ENCODE assay signal across 14 cellular contexts in genomic region chr19:21765151-21765550, GRCh38. TPM values are rescaled to one million over a fixed set of nuclear protein-coding genes. Genes with fewer than 3 reads are reported as not detected.
A peak's percentile ranks its signal among the peaks of the same experiment; 100 is the strongest.
DNase-seq lines count a peak whose midpoint lies in the region; ATAC-seq and TF ChIP-seq lines count a peak whose summit lies in the region.
"Had no signal": no experiment of that assay in that cellular context is flagged by ENCODE, and none has a peak within 500 bp of the region (broad histone marks: within the 10 kb centered on the region; RNA-seq: fewer than 3 reads in every experiment).

No MANE protein-coding gene starts in this region.

- H3K9me3 Mint-ChIP-seq in CD4-positive, CD25-positive, alpha-beta regulatory T cell: peaks cover 0 to 7% (median 0%) of the 10 kb centered on the region in 7 donors
- no peaks in the 10 kb centered on the region for H3K9me3 Mint-ChIP-seq in CD8-positive, alpha-beta memory T cell
- H3K9me3 Mint-ChIP-seq in activated naive CD4-positive, alpha-beta T cell treated with anti-CD3 and anti-CD28 coated beads, Interleukin-2, amount 50 U/mL, for 24 hours: no peaks in the 10 kb centered on the region

- POLR2A ChIA-PET in CD8-positive, alpha-beta memory T cell (lab: Charles Lee): no interaction called here

- H3K27ac ChIP-seq in CD4-positive, CD25-positive, alpha-beta regulatory T cell (ENCODE audit: insufficient read depth, low read length, poor library complexity, severe bottlenecking): no peak overlapping the region
- H3K27ac ChIP-seq in CD8-positive, alpha-beta memory T cell (ENCODE audit: low read depth, low read length): no peak overlapping the region
- no peak overlapping the region for H3K27ac ChIP-seq in left lung
- H3K27ac ChIP-seq: C4-2B, tibial nerve had no signal

- H3K36me3 Mint-ChIP-seq in CD4-positive, CD25-positive, alpha-beta regulatory T cell: peaks cover 39% of the 10 kb centered on the region
- peaks cover 9 to 43% (median 28%) of the 10 kb centered on the region in 3 donors for H3K36me3 Mint-ChIP-seq in CD8-positive, alpha-beta memory T cell
- H3K36me3 Mint-ChIP-seq in activated naive CD4-positive, alpha-beta T cell treated with anti-CD3 and anti-CD28 coated beads, Interleukin-2, amount 50 U/mL, for 24 hours: peaks cover 29% of the 10 kb centered on the region

- peak in 1 of 3 donors; percentile 26 for DNase-seq in CD4-positive, CD25-positive, alpha-beta regulatory T cell
- DNase-seq in CD8-positive, alpha-beta memory T cell: no peak
- DNase-seq in left lung (no peak), SIG-M5 treated with dmso at 0.1 percent for 504 hours (lab: John Stamatoyannopoulos, UW; ENCODE audit: unreplicated experiment) (no peak), UCSD-AML1 (lab: John Stamatoyannopoulos, UW; ENCODE audit: unreplicated experiment) (no peak), hippocampal formation (lab: John Stamatoyannopoulos, UW) (no peak)
- DNase-seq: cerebellar nuclear complex, kidney glomerular epithelial cell, NCI-H1930, SHP77, T-helper 9 cell had no signal

- H3K4me3 ChIP-seq in CD4-positive, CD25-positive, alpha-beta regulatory T cell (ENCODE audit: low read depth, low read length): no peak overlapping the region
- no peak overlapping the region for H3K4me3 ChIP-seq in CD8-positive, alpha-beta memory T cell (ENCODE audit: low read length)
- H3K4me3 ChIP-seq in left lung: no peak overlapping the region
- H3K4me3 ChIP-seq: tibial nerve had no signal

- no peaks in the 10 kb centered on the region for H3K27me3 ChIP-seq in CD4-positive, CD25-positive, alpha-beta regulatory T cell (ENCODE audit: control insufficient read depth, insufficient read depth, low read length)
- H3K27me3 ChIP-seq in CD8-positive, alpha-beta memory T cell (ENCODE audit: insufficient read depth, low read length, poor library complexity, severe bottlenecking): no peaks in the 10 kb centered on the region
- no peaks in the 10 kb centered on the region for H3K27me3 ChIP-seq in left lung
- H3K27me3 ChIP-seq: tibial nerve had no signal

- CTCF ChIA-PET in CD8-positive, alpha-beta memory T cell (lab: Charles Lee): no interaction called here

- H3K4me1 Mint-ChIP-seq in CD4-positive, CD25-positive, alpha-beta regulatory T cell: peaks cover 19 to 48% (median 25%) of the 10 kb centered on the region in 4 donors
- H3K4me1 Mint-ChIP-seq in CD8-positive, alpha-beta memory T cell: peaks cover 27 to 53% (median 31%) of the 10 kb centered on the region in 3 donors
- H3K4me1 Mint-ChIP-seq in activated naive CD4-positive, alpha-beta T cell treated with anti-CD3 and anti-CD28 coated beads, Interleukin-2, amount 50 U/mL, for 24 hours: peaks cover 46% of the 10 kb centered on the region

- no peaks in the 10 kb centered on the region for H3K27me3 Mint-ChIP-seq in CD4-positive, CD25-positive, alpha-beta regulatory T cell
- H3K27me3 Mint-ChIP-seq in CD8-positive, alpha-beta memory T cell: peaks cover 0 to 2% of the 10 kb centered on the region in 2 donors
- H3K27me3 Mint-ChIP-seq in activated naive CD4-positive, alpha-beta T cell treated with anti-CD3 and anti-CD28 coated beads, Interleukin-2, amount 50 U/mL, for 24 hours: no peaks in the 10 kb centered on the region

- no peak for TF ChIP-seq CTCF in left lung (IDR thresholded peaks at IDR 0.05)

- ATAC-seq in CD4-positive, CD25-positive, alpha-beta regulatory T cell (ENCODE audit: low read depth in 2 of 2): no peak
- ATAC-seq in left lung: peak; percentile 7

- H3K36me3 ChIP-seq in CD4-positive, CD25-positive, alpha-beta regulatory T cell (ENCODE audit: control insufficient read depth, insufficient read depth, low read length): peaks cover 33% of the 10 kb centered on the region
- H3K36me3 ChIP-seq in CD8-positive, alpha-beta memory T cell (ENCODE audit: insufficient read depth, low read length): peaks cover 12% of the 10 kb centered on the region
- H3K36me3 ChIP-seq in left lung: peaks cover 0 to 44% of the 10 kb centered on the region in 2 donors

- H3K4me1 ChIP-seq in CD4-positive, CD25-positive, alpha-beta regulatory T cell (ENCODE audit: control insufficient read depth, insufficient read depth, low read length, poor library complexity, severe bottlenecking): peaks cover 9% of the 10 kb centered on the region
- H3K4me1 ChIP-seq in CD8-positive, alpha-beta memory T cell (ENCODE audit: insufficient read depth, low read length): peaks cover 13% of the 10 kb centered on the region
- peaks cover 9 to 11% of the 10 kb centered on the region in 2 donors for H3K4me1 ChIP-seq in left lung

- intact Hi-C loops in left lung (cut with DNase I): no loop called here

- H3K9me3 ChIP-seq in CD4-positive, CD25-positive, alpha-beta regulatory T cell (ENCODE audit: control insufficient read depth in 2 of 2, low read length in 2 of 2): peaks cover 5 to 9% of the 10 kb centered on the region in 2 experiments
- no peaks in the 10 kb centered on the region for H3K9me3 ChIP-seq in CD8-positive, alpha-beta memory T cell (ENCODE audit: low read length)
- H3K9me3 ChIP-seq in left lung: no peaks in the 10 kb centered on the region
- H3K9me3 ChIP-seq: tibial nerve had no signal

- H3K27ac Mint-ChIP-seq in CD4-positive, CD25-positive, alpha-beta regulatory T cell: no peak overlapping the region
- peak overlapping the region in 1 of 8 donors; percentile 29 for H3K27ac Mint-ChIP-seq in CD8-positive, alpha-beta memory T cell
- peak overlapping the region; percentile 35 for H3K27ac Mint-ChIP-seq in activated naive CD4-positive, alpha-beta T cell treated with anti-CD3 and anti-CD28 coated beads, Interleukin-2, amount 50 U/mL, for 24 hours

- H3K4me3 Mint-ChIP-seq in CD4-positive, CD25-positive, alpha-beta regulatory T cell: peak overlapping the region in 3 of 4 donors; percentile 38 to 63 (median 48)
- H3K4me3 Mint-ChIP-seq in CD8-positive, alpha-beta memory T cell: peak overlapping the region in 5 of 7 donors; percentile 29 to 99 (median 52)
- peak overlapping the region; percentile 54 for H3K4me3 Mint-ChIP-seq in activated naive CD4-positive, alpha-beta T cell treated with anti-CD3 and anti-CD28 coated beads, Interleukin-2, amount 50 U/mL, for 24 hours

RNA-seq across cellular contexts. Expression of gene ZNF100, which starts 2.2 kb away (rescaled TPM):
- 6.2 TPM for total RNA-seq in CD4-positive, CD25-positive, alpha-beta regulatory T cell
- polyA plus RNA-seq in CD4-positive, CD25-positive, alpha-beta regulatory T cell: 10 to 100 TPM in 1 of 4 donors, 1 to 10 TPM in 3; 4.3 to 11.4 (median 8.8) TPM
- total RNA-seq in CD8-positive, alpha-beta memory T cell: 10 to 100 TPM; 18.3 to 19.2 TPM
- 8.0 TPM for polyA plus RNA-seq in CD8-positive, alpha-beta memory T cell
- total RNA-seq in left lung: 10 to 100 TPM in 1 of 2 donors, 1 to 10 TPM in 1; 8.5 to 12.4 TPM
